2 cellular contexts compared by ENCODE assay signal in genomic region chr13:112743451-112744305, GRCh38.
TF ChIP-seq lines count a peak whose summit lies in the region.

No MANE protein-coding gene starts in this region.

TF ChIP-seq in HepG2, 621 proteins besides CTCF, POLR2A, EP300 and RAD21:
- no peak for TF ChIP-seq ZNF761 (CRISPR knock-in tag; conservative IDR thresholded peaks at IDR 0.05)
- no peak for TF ChIP-seq BHLHE40 (IDR thresholded peaks at IDR 0.05; ENCODE audit: low read length)
- TF ChIP-seq RBM22 (optimal IDR thresholded peaks at IDR 0.05; ENCODE audit: low read length) = peak; percentile 41
- TF ChIP-seq IRF2 (CRISPR knock-in tag; IDR thresholded peaks at IDR 0.05) = no peak
- no peak for TF ChIP-seq ZNF709 (CRISPR knock-in tag; IDR thresholded peaks at IDR 0.05)
TF ChIP-seq in HepG2: peak in this region for 1.

TF ChIP-seq in WTC11, 78 proteins besides CTCF, POLR2A, EP300 and RAD21:
- TF ChIP-seq IRF2 (CRISPR knock-in tag; IDR thresholded peaks at IDR 0.05; ENCODE audit: borderline replicate concordance, low read depth) (no peak), PRRX2 (CRISPR knock-in tag; IDR thresholded peaks at IDR 0.05) (no peak), FOXJ3 (CRISPR knock-in tag; IDR thresholded peaks at IDR 0.05; ENCODE audit: borderline replicate concordance) (no peak), KAT7 (CRISPR knock-in tag; IDR thresholded peaks at IDR 0.05; ENCODE audit: borderline replicate concordance) (no peak), NR1H2 (CRISPR knock-in tag; IDR thresholded peaks at IDR 0.05) (no peak)
